ENCODE assay signal across 12 cellular contexts in genomic region chr4:118113220-118113619, GRCh38.
DNase-seq lines count a peak whose midpoint lies in the region; ATAC-seq, FAIRE-seq and TF ChIP-seq lines count a peak whose summit lies in the region.
"Had no signal": no experiment of that assay in that cellular context is flagged by ENCODE, and none has a peak within 500 bp of the region (broad histone marks: within the 10 kb centered on the region; RNA-seq: fewer than 3 reads in every experiment).

No MANE protein-coding gene starts in this region.

- ATAC-seq in GM21515 (IDR thresholded peaks at IDR 0.05; ENCODE audit: unreplicated experiment) (peak; percentile 74), HG03342 (IDR thresholded peaks at IDR 0.05; ENCODE audit: unreplicated experiment) (peak; percentile 86), GM12878 (peak; percentile 79)
- ATAC-seq: sciatic nerve had no signal

- no peaks in the 10 kb centered on the region for H3K27me3 ChIP-seq in GM12878 (replicated peaks in 1 of 2; ENCODE audit: control insufficient read depth in 2 of 2, insufficient read depth in 2 of 2, low read length in 1 of 2)
- H3K27me3 ChIP-seq in HAP-1 (ENCODE audit: low read depth): no peaks in the 10 kb centered on the region

- H3K4me3 Mint-ChIP-seq in nephron progenitor cell: no peak overlapping the region
- H3K4me3 Mint-ChIP-seq: brain had no signal

- POLR2A ChIA-PET in GM12878 (lab: Charles Lee): no interaction called here

- H3K36me3 Mint-ChIP-seq in nephron progenitor cell (ENCODE audit: low read depth): no peaks in the 10 kb centered on the region
- H3K36me3 Mint-ChIP-seq: brain had no signal

- TF ChIP-seq RAD21 in GM12878 (IDR thresholded peaks at IDR 0.05; ENCODE audit: insufficient read depth, low read depth, low read length): no peak

- no peaks in the 10 kb centered on the region for H3K9me3 ChIP-seq in GM12878 (replicated peaks; ENCODE audit: control insufficient read depth, insufficient read depth, low read length)
- no peaks in the 10 kb centered on the region for H3K9me3 ChIP-seq in HAP-1

- BruUV-seq in GM12878 (replicated peaks; lab: Mats Ljungman, UMichigan): no TSS peak

- no peak overlapping the region for H3K4me3 ChIP-seq in GM12878
- H3K4me3 ChIP-seq in HAP-1: no peak overlapping the region
- H3K4me3 ChIP-seq: lung had no signal

- H3K4me2 ChIP-seq in GM12878 (ENCODE audit: control insufficient read depth, insufficient read depth): no peak overlapping the region

- no peak overlapping the region for H3K27ac Mint-ChIP-seq in nephron progenitor cell
- H3K27ac Mint-ChIP-seq: brain had no signal

- TF ChIP-seq CTCF in GM12878 (IDR thresholded peaks at IDR 0.05 in 2 of 3, conservative IDR thresholded peaks at IDR 0.05 in 1 of 3; ENCODE audit: control insufficient read depth in 2 of 3, extremely low read depth in 1 of 3, insufficient read depth in 1 of 3, low read depth in 3 of 3, low read length in 3 of 3): no peak
- TF ChIP-seq CTCF in nephron progenitor cell (IDR thresholded peaks at IDR 0.05): no peak

- H3K27me3 Mint-ChIP-seq in nephron progenitor cell (ENCODE audit: low read depth, poor library complexity): peaks cover 3% of the 10 kb centered on the region
- H3K27me3 Mint-ChIP-seq: brain had no signal

- no peak overlapping the region for H3K27ac ChIP-seq in GM12878 (ENCODE audit: control insufficient read depth, insufficient read depth)

- 0% methylated on average over 2 of the region's 2 CpGs for WGBS in GM12878 (ENCODE audit: insufficient coverage, insufficient replicate concordance, low lambda C conversion rate, missing lambda C conversion rate)

- no peaks in the 10 kb centered on the region for H3K4me1 ChIP-seq in GM12878 (ENCODE audit: control insufficient read depth, insufficient read depth, low read length)
- H3K4me1 ChIP-seq in HAP-1: no peaks in the 10 kb centered on the region

- H3K36me3 ChIP-seq in GM12878 (ENCODE audit: control insufficient read depth in 2 of 2, insufficient read depth in 2 of 2, low read length in 1 of 2): no peaks in the 10 kb centered on the region
- no peaks in the 10 kb centered on the region for H3K36me3 ChIP-seq in HAP-1 (replicated peaks)

- CTCF ChIA-PET in GM12878 (lab: Yijun Ruan, JAX): no interaction called here

- TF ChIP-seq EP300 in GM12878 (IDR thresholded peaks at IDR 0.05; ENCODE audit: borderline replicate concordance in 1 of 2, control insufficient read depth in 1 of 2, low read depth in 2 of 2, low read length in 2 of 2): no peak

- H2AFZ ChIP-seq in GM12878 (ENCODE audit: control insufficient read depth, low read depth, low read length): no peak overlapping the region; the same call in 1 of the 2 replicates

- no peak overlapping the region for H3K9ac ChIP-seq in GM12878 (ENCODE audit: control insufficient read depth, insufficient read depth, low read length)

- in situ Hi-C loops in GM12878 (cut with MboI): no loop called here
- in situ Hi-C loops in HAP-1 (cut with MboI; ENCODE audit: low sequenced_read_pairs): no loop called here

- H3K4me1 Mint-ChIP-seq in nephron progenitor cell: no peaks in the 10 kb centered on the region
- H3K4me1 Mint-ChIP-seq: brain had no signal

- DNase-seq in GM18507 (ENCODE audit: extremely low spot score, insufficient read length, low read depth) (no peak), GM12878 (ENCODE audit: low read depth, low spot score) (no peak), NCI-H82 treated with DMSO at 0.1 percent for 48 hours (lab: John Stamatoyannopoulos, UW; ENCODE audit: unreplicated experiment) (no peak), HAP-1 (ENCODE audit: low spot score in 2 of 2) (no peak), NCI-H1436 treated with DMSO at 0.1 percent for 48 hours (lab: John Stamatoyannopoulos, UW) (no peak), nephron progenitor cell (no peak)
- DNase-seq: NCI-H1417 treated with DMSO at 0.1 percent for 48 hours had no signal

- TF ChIP-seq POLR2A in GM12878 (IDR thresholded peaks at IDR 0.05; ENCODE audit: low read depth, low read length): no peak

- H4K20me1 ChIP-seq in GM12878 (ENCODE audit: control insufficient read depth, insufficient read depth): no peaks in the 10 kb centered on the region

- SMC1A ChIA-PET in GM12878 (lab: Charles Lee; ENCODE audit: uncharacterized antibody, unreplicated experiment): no interaction called here

- H3K9me3 Mint-ChIP-seq in nephron progenitor cell: no peaks in the 10 kb centered on the region
- H3K9me3 Mint-ChIP-seq: brain had no signal

- H3K79me2 ChIP-seq in GM12878 (ENCODE audit: control insufficient read depth, insufficient read depth, low read length): no peaks in the 10 kb centered on the region

- intact Hi-C loops in GM12878 (cut with micrococcal nuclease; ENCODE audit: unreplicated experiment): no loop called here

- FAIRE-seq in GM18507 (lab: Jason Lieb, UNC) (peak; percentile 44), GM12878 (lab: Jason Lieb, UNC) (peak; percentile 71)

- RAD21 ChIA-PET in GM12878 (lab: Charles Lee; ENCODE audit: unreplicated experiment): no interaction called here

TF ChIP-seq in GM12878, 131 proteins besides CTCF, POLR2A, EP300 and RAD21:
- TF ChIP-seq ZSCAN29 (IDR thresholded peaks at IDR 0.05): no peak
- no peak for TF ChIP-seq ZBTB33 (IDR thresholded peaks at IDR 0.05)
- no peak for TF ChIP-seq POU2F2 (IDR thresholded peaks at IDR 0.05; ENCODE audit: borderline replicate concordance, low read depth, low read length)
- no peak for TF ChIP-seq MTA2 (IDR thresholded peaks at IDR 0.05; ENCODE audit: low read depth)
- TF ChIP-seq SMARCA5 (IDR thresholded peaks at IDR 0.05): no peak
